In genomic region chr3:170037463-170038433, GRCh38 we compare ENCODE assay signal across 8 cellular contexts. TPM values are rescaled to one million over a fixed set of nuclear protein-coding genes. Genes with fewer than 3 reads are reported as not detected.
DNase-seq lines count a peak whose midpoint lies in the region; ATAC-seq and TF ChIP-seq lines count a peak whose summit lies in the region.

TSS of gene GPR160 (plus strand) at chr3:170037995. CDS start at chr3:170083973, 45,978 bp downstream.

- H3K4me1 ChIP-seq in ES-I3 (ENCODE audit: insufficient read depth, low read length) (peaks cover 10% of the 10 kb centered on the region; the same call in 1 of the 2 replicates), RWPE2 (ENCODE audit: insufficient read depth, poor library complexity, severe bottlenecking) (no peaks in the 10 kb centered on the region)

- H3K36me3 ChIP-seq in ES-I3 (ENCODE audit: insufficient read depth, low read length) (no peaks in the 10 kb centered on the region), RWPE2 (ENCODE audit: low read depth) (no peaks in the 10 kb centered on the region)

- H3K9me3 ChIP-seq in ES-I3 (ENCODE audit: control insufficient read depth, insufficient read depth, low read length) (no peaks in the 10 kb centered on the region), RWPE2 (ENCODE audit: severe bottlenecking) (no peaks in the 10 kb centered on the region)

- TF ChIP-seq CTCF in RWPE2 (IDR thresholded peaks at IDR 0.05; ENCODE audit: poor library complexity, severe bottlenecking), result peak; percentile 91

- H3K9ac ChIP-seq in ES-I3 (ENCODE audit: low read depth, low read length), result peak within 1 kb of the TSS; percentile 84

- peak within 1 kb of the TSS; percentile 48 for H3K4me3 ChIP-seq in RWPE2 (ENCODE audit: severe bottlenecking)

- DNase-seq in KG1 (lab: John Stamatoyannopoulos, UW), result peak; percentile 84
- no peak for DNase-seq in RWPE2 (ENCODE audit: low spot score)
- peak; percentile 76 for DNase-seq in activated gamma-delta T cell treated with Interleukin-2 at 50 U/mL for 16 hours
- DNase-seq in Right ventricle myocardium superior, result peak; percentile 88
- DNase-seq in posterior cingulate gyrus, result peak in 7 of 10 donors; percentile 27 to 91 (median 47)
- peak; percentile 85 for DNase-seq in ureter (ENCODE audit: low spot score)

- peak; percentile 84 for ATAC-seq in GM21825 (IDR thresholded peaks at IDR 0.05; ENCODE audit: unreplicated experiment)
- peak; percentile 69 for ATAC-seq in RWPE2 (ENCODE audit: low read depth)
- peak; percentile 86 for ATAC-seq in Right ventricle myocardium superior (ENCODE audit: poor library complexity)

- peaks cover 21% of the 10 kb centered on the region for H3K27me3 ChIP-seq in RWPE2 (ENCODE audit: insufficient read depth, poor library complexity, severe bottlenecking)

- intact Hi-C loops in Right ventricle myocardium superior (cut with DNase I) (no loop called here), posterior cingulate gyrus (cut with DNase I) (no loop called here)

- no peak within 1 kb of the TSS for H3K27ac ChIP-seq in RWPE2 (ENCODE audit: poor library complexity, severe bottlenecking)

RNA-seq across cellular contexts. Expression of gene GPR160, which starts in this region (rescaled TPM):
- 0.54 TPM for total RNA-seq in Right ventricle myocardium superior
- total RNA-seq in ureter, result 62.1 TPM

Comparison
In these comparisons a context has a peak if more than half of its experiments do, and no peak if none do; other contexts are left out.
1. RNA of gene GPR160 (total RNA-seq): 62.1 TPM in ureter (single experiment); 0.54 TPM in Right ventricle myocardium superior (single experiment); every median in the first group is over 10 times any median in the second.
2. Peak in DNase-seq and ATAC-seq in Right ventricle myocardium superior; RNA of the gene not detected or under 1 TPM.
3. Peak in every context shown above with its lines, with median percentiles within 50 percentile points of each other: ATAC-seq.